ENCODE assay signal across 1 cellular context in the genomic region with DNA sequence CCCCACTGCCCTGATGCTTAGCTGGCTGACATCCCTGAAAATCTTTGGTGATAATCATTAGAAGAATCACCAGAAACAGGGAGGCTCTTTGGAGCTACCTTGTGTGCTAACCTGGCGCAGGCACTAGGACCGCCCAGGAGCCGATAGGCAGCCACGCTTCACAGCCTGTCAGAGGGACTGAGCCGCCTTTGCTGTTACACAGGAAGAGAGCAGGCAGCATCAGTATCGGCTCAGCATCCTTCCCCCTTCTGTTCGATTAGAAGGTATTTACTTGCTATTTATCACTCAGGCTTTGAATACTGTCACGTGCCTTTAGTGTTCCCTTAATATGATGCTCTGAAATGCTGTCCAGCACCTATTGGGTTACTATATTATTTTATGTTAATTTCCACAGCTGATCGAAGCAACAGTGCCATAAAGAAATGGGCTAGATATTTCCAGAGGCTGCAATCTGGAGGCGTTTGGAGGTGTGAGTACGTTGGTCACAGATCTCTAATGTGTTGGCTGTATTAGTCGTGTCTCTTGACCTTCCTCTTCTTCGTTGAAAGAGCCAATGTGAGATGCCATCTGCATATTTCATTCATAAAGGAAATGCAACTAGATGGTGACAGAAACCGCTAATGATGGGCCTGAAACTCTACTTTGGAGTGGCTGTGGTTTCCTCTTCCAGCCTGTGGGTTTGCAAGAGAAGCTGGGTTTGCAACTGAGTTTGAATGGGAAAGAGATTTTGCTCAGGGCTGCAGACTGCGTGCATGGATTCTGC.
TF ChIP-seq lines count a peak whose summit lies in the region.

No MANE protein-coding gene starts in this region.

TF ChIP-seq in GM12878, 131 proteins besides CTCF, POLR2A, EP300 and RAD21 (continued from another document):
- TF ChIP-seq, protein P1, sequence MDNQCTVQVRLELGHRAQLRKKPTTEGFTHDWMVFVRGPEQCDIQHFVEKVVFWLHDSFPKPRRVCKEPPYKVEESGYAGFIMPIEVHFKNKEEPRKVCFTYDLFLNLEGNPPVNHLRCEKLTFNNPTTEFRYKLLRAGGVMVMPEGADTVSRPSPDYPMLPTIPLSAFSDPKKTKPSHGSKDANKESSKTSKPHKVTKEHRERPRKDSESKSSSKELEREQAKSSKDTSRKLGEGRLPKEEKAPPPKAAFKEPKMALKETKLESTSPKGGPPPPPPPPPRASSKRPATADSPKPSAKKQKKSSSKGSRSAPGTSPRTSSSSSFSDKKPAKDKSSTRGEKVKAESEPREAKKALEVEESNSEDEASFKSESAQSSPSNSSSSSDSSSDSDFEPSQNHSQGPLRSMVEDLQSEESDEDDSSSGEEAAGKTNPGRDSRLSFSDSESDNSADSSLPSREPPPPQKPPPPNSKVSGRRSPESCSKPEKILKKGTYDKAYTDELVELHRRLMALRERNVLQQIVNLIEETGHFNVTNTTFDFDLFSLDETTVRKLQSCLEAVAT (IDR thresholded peaks at IDR 0.05) = no peak
- TF ChIP-seq BHLHE40 (IDR thresholded peaks at IDR 0.05; ENCODE audit: borderline replicate concordance in 1 of 2, low read depth in 2 of 2, low read length in 1 of 2) (0 out of 4 replicates have a peak, but pooled peaks of 1 of the 2 experiments have one; percentile 4), POLR2AphosphoS5 (IDR thresholded peaks at IDR 0.05; ENCODE audit: low read length) (no peak), RCOR1 (conservative IDR thresholded peaks at IDR 0.05; ENCODE audit: low read depth, low read length) (no peak), NFIC (IDR thresholded peaks at IDR 0.05; ENCODE audit: low read depth, low read length) (no peak)
- TF ChIP-seq, protein P2, sequence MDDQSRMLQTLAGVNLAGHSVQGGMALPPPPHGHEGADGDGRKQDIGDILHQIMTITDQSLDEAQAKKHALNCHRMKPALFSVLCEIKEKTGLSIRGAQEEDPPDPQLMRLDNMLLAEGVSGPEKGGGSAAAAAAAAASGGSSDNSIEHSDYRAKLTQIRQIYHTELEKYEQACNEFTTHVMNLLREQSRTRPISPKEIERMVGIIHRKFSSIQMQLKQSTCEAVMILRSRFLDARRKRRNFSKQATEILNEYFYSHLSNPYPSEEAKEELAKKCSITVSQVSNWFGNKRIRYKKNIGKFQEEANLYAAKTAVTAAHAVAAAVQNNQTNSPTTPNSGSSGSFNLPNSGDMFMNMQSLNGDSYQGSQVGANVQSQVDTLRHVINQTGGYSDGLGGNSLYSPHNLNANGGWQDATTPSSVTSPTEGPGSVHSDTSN (IDR thresholded peaks at IDR 0.05; ENCODE audit: insufficient replicate concordance, low read depth, low read length) = no peak
